24 cellular contexts compared by ENCODE assay signal in the genomic region with DNA sequence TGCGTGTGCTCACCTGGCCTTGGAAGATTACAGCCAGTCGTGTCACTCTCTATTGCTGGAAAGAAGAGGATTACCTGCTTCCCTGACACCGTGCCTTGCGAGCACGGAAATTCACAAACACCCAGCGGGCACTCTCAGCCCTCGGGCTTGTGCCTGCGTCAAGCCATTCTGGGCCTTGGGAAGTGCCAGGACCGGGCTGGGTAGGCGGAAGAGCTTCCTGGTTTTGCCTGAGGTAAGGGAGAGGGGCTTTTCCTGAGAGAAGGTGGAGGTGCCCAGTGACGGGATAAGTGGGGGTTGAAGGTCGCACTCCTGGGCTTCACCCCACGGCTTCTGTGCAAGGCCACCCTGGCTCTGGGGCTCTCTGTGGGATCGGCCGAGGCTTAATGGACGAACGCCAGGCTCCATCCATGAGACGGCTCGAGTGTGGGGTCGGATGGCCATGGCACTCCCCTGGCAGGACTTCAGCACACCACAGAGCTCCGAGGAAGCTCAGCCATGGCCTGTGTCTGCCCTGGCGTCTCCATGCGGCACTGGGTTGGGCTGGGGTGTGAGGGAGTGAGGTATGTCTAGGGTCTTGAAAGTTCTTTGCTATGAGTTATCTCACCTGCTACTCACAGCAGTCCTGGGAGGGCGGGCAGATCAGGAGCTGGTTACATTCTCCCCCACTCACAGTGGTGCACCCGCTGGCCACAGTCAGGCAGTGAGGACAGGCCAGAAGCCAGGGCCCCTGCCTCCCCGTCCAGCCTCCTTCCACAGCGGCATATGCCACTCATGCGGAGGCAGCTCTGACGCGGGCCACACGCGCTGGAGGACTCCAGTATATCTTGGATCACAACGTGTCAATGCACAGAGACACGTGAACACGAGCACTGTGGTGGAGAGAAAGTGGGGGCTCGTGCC.
"Had no signal": no experiment of that assay in that cellular context is flagged by ENCODE, and none has a peak within 500 bp of the region (broad histone marks: within the 10 kb centered on the region; RNA-seq: fewer than 3 reads in every experiment).

No MANE protein-coding gene starts in this region.

- H3K36me3 Mint-ChIP-seq: activated CD8-positive, alpha-beta memory T cell treated with anti-CD3 and anti-CD28 coated beads, Interleukin-2, amount 10 ng/mL, durations not matched to agents 7 days and 5 days; natural killer cell treated with Interleukin-12 subunit alpha and Interleukin-12 subunit beta and Interleukin-15 and Interleukin-18, amount 100 ng/mL, for 72 hours; T-cell had no signal

- H3K9me3 Mint-ChIP-seq: activated B cell treated with CpG ODN at 0.5 μM for 24 hours; activated CD4-positive, alpha-beta memory T cell treated with anti-CD3 and anti-CD28 coated beads, Interleukin-2, amount 10 ng/mL, durations not matched to agents 7 days and 5 days; activated naive CD4-positive, alpha-beta T cell treated with anti-CD3 and anti-CD28 coated beads for 36 hours; activated T-helper 17 cell treated with anti-CD3 and anti-CD28 coated beads, Interleukin-2, amount 50 U/mL, for 72 hours; central memory CD8-positive, alpha-beta T cell; memory B cell; natural killer cell treated with Interleukin-12 subunit alpha and Interleukin-12 subunit beta and Interleukin-15 and Interleukin-18, amount 100 ng/mL, for 72 hours; stimulated activated naive CD8-positive, alpha-beta T cell treated with anti-CD3 and anti-CD28 coated beads, Interleukin-15, Interleukin-2, amounts not matched to agents 100 ng/mL and 50 ng/mL, for 24 hours; T-cell had no signal

- ATAC-seq: activated CD8-positive, alpha-beta memory T cell treated with anti-CD3 and anti-CD28 coated beads, Interleukin-2, amount 10 ng/mL, durations not matched to agents 7 days and 5 days; activated T-helper 17 cell treated with anti-CD3 and anti-CD28 coated beads, Interleukin-2, amount 50 U/mL, for 72 hours; natural killer cell treated with Interleukin-12 subunit alpha and Interleukin-12 subunit beta and Interleukin-15 and Interleukin-18, amount 100 ng/mL, for 72 hours; T-cell had no signal

- H3K4me1 Mint-ChIP-seq: activated CD4-positive, alpha-beta memory T cell treated with anti-CD3 and anti-CD28 coated beads, Interleukin-2, amount 10 ng/mL, durations not matched to agents 7 days and 5 days; activated CD8-positive, alpha-beta memory T cell treated with anti-CD3 and anti-CD28 coated beads, Interleukin-2, amount 10 ng/mL, durations not matched to agents 7 days and 5 days; activated T-helper 17 cell treated with anti-CD3 and anti-CD28 coated beads, Interleukin-2, amount 50 U/mL, for 72 hours; T-cell had no signal

- H3K4me3 Mint-ChIP-seq: activated B cell treated with CpG ODN at 0.5 μM for 24 hours; activated CD4-positive, alpha-beta memory T cell treated with anti-CD3 and anti-CD28 coated beads, Interleukin-2, amount 10 ng/mL, durations not matched to agents 7 days and 5 days; activated CD8-positive, alpha-beta memory T cell treated with anti-CD3 and anti-CD28 coated beads, Interleukin-2, amount 10 ng/mL, durations not matched to agents 7 days and 5 days; activated naive CD4-positive, alpha-beta T cell treated with anti-CD3 and anti-CD28 coated beads for 36 hours; activated T-helper 17 cell treated with anti-CD3 and anti-CD28 coated beads, Interleukin-2, amount 50 U/mL, for 72 hours; central memory CD8-positive, alpha-beta T cell; memory B cell; natural killer cell treated with Interleukin-12 subunit alpha and Interleukin-12 subunit beta and Interleukin-15 and Interleukin-18, amount 100 ng/mL, for 72 hours; stimulated activated naive CD8-positive, alpha-beta T cell treated with anti-CD3 and anti-CD28 coated beads, Interleukin-15, Interleukin-2, amounts not matched to agents 100 ng/mL and 50 ng/mL, for 24 hours; T-cell had no signal

- H3K27ac ChIP-seq: brain microvascular endothelial cell, coronary artery, prostate gland, right atrium auricular region, skin epidermis, suprapubic skin, transverse colon had no signal

- H3K9me3 ChIP-seq: prostate gland, right atrium auricular region, suprapubic skin, transverse colon had no signal

- H3K27me3 ChIP-seq: brain microvascular endothelial cell, right atrium auricular region, suprapubic skin, transverse colon had no signal

- H3K36me3 ChIP-seq: brain microvascular endothelial cell, prostate gland, right atrium auricular region, suprapubic skin, transverse colon had no signal

- H3K27ac Mint-ChIP-seq: activated B cell treated with CpG ODN at 0.5 μM for 24 hours; activated CD4-positive, alpha-beta memory T cell treated with anti-CD3 and anti-CD28 coated beads, Interleukin-2, amount 10 ng/mL, durations not matched to agents 7 days and 5 days; activated CD8-positive, alpha-beta memory T cell treated with anti-CD3 and anti-CD28 coated beads, Interleukin-2, amount 10 ng/mL, durations not matched to agents 7 days and 5 days; activated naive CD4-positive, alpha-beta T cell treated with anti-CD3 and anti-CD28 coated beads for 36 hours; activated T-helper 17 cell treated with anti-CD3 and anti-CD28 coated beads, Interleukin-2, amount 50 U/mL, for 72 hours; memory B cell; natural killer cell treated with Interleukin-12 subunit alpha and Interleukin-12 subunit beta and Interleukin-15 and Interleukin-18, amount 100 ng/mL, for 72 hours; stimulated activated naive CD8-positive, alpha-beta T cell treated with anti-CD3 and anti-CD28 coated beads, Interleukin-15, Interleukin-2, amounts not matched to agents 100 ng/mL and 50 ng/mL, for 24 hours; T-cell had no signal

- DNase-seq: activated B cell treated with CpG ODN at 0.5 μM for 24 hours; activated CD4-positive, alpha-beta memory T cell treated with anti-CD3 and anti-CD28 coated beads, Interleukin-2, amount 10 ng/mL, durations not matched to agents 7 days and 5 days; activated CD4-positive, alpha-beta T cell treated with anti-CD3 and anti-CD28 coated beads for 4 hours; activated CD8-positive, alpha-beta memory T cell treated with anti-CD3 and anti-CD28 coated beads, Interleukin-2, amount 10 ng/mL, durations not matched to agents 7 days and 5 days; activated naive CD4-positive, alpha-beta T cell treated with anti-CD3 and anti-CD28 coated beads for 36 hours; anterior cingulate cortex; brain microvascular endothelial cell; foreskin melanocyte; hypothalamus; islet precursor cell; stimulated activated CD4-positive, alpha-beta T cell treated with anti-CD3 and anti-CD28 coated beads, Interleukin-15, amount 100 ng/mL, for 24 hours; stimulated activated CD4-positive, alpha-beta T cell treated with anti-CD3 and anti-CD28 coated beads, Interleukin-2, amount 100 ng/mL, for 48 hours; T-cell; transverse colon had no signal

- H3K4me1 ChIP-seq: prostate gland, suprapubic skin had no signal

- H3K27me3 Mint-ChIP-seq: activated B cell treated with CpG ODN at 0.5 μM for 24 hours; activated CD4-positive, alpha-beta memory T cell treated with anti-CD3 and anti-CD28 coated beads, Interleukin-2, amount 10 ng/mL, durations not matched to agents 7 days and 5 days; activated CD8-positive, alpha-beta memory T cell treated with anti-CD3 and anti-CD28 coated beads, Interleukin-2, amount 10 ng/mL, durations not matched to agents 7 days and 5 days; activated T-helper 17 cell treated with anti-CD3 and anti-CD28 coated beads, Interleukin-2, amount 50 U/mL, for 72 hours; memory B cell; natural killer cell treated with Interleukin-12 subunit alpha and Interleukin-12 subunit beta and Interleukin-15 and Interleukin-18, amount 100 ng/mL, for 72 hours; stimulated activated naive CD8-positive, alpha-beta T cell treated with anti-CD3 and anti-CD28 coated beads, Interleukin-15, Interleukin-2, amounts not matched to agents 100 ng/mL and 50 ng/mL, for 24 hours had no signal

- H3K4me3 ChIP-seq: coronary artery, prostate gland, right atrium auricular region, skin epidermis, suprapubic skin, transverse colon had no signal
